Comparison of ENCODE assay signal across 8 cellular contexts in the genomic region with DNA sequence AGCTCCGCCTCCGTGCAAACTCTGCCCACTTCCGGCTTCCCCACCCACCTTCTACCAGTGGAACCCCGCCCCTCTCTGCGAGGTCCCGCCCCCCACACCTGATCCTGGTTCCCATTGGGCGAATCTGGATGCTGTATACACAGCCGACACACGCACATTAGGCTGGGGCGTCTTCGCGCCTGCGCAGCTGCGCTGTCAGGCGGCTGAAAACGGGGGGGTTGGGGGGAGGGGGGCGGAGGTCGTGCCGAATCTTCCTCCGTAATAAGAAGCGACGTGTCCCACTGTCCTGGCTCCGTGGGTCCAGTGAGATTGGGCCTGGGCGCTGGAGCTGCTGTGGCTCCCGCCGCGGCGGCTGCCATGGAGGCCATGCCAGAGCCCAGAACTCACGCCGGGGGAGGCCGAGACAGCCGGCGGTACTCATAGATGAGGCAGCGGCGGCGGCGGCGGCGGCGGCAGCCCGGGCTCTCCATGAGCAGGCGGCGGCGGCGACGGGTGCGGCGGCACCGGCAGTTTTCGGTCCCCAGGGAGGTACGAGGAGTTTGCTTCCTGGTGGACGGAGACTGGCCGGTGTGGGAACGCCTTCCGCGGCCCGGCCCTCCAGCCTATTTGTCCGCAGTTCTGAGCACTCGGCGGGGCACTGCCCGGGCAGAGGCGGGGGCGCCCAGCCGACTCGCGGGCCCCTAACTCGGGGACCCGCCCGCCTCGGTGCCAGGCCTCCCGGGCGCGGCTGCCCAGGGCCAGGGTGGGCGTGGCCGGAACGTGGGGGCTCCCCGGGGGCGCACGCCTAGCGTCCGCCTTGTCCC.
A peak's percentile ranks its signal among the peaks of the same experiment; 100 is the strongest.
DNase-seq lines count a peak whose midpoint lies in the region; ATAC-seq and TF ChIP-seq lines count a peak whose summit lies in the region.

No MANE protein-coding gene starts in this region.

- intact Hi-C loops in Calu3 (cut with micrococcal nuclease; ENCODE audit: unreplicated experiment): no loop called here

- H3K27ac Mint-ChIP-seq in Calu3 (ENCODE audit: unreplicated experiment): peak overlapping the region; percentile 89
- H3K27ac Mint-ChIP-seq in endodermal cell: peak overlapping the region; percentile 91

- peak; percentile 89 for DNase-seq in Calu3
- peak; percentile 82 for DNase-seq in NT2/D1 (ENCODE audit: low read depth, low spot score)
- peak; percentile 98 for DNase-seq in activated CD8-positive, alpha-beta memory T cell treated with anti-CD3 and anti-CD28 coated beads, Interleukin-2, amount 50 U/mL, for 24 hours (ENCODE audit: extremely low read depth)
- peak; percentile 99 for DNase-seq in endodermal cell
- DNase-seq in stimulated activated CD8-positive, alpha-beta memory T cell treated with anti-CD3 and anti-CD28 coated beads, Interleukin-15, amount 100 ng/mL, for 24 hours (ENCODE audit: low read depth): peak; percentile 91

- WGBS in endodermal cell (ENCODE audit: insufficient coverage in 1 of 2, insufficient read length in 1 of 2), 2 experiments: 0% methylated on average over 15 to 81 of the region's 81 CpGs
- 1% methylated on average over 64 to 75 of the region's 81 CpGs for WGBS in mesodermal cell (ENCODE audit: insufficient coverage in 2 of 2), 2 experiments

- peak overlapping the region; percentile 66 for H3K9ac ChIP-seq in HUES48 (ENCODE audit: low read depth, low read length)
- H3K9ac ChIP-seq in NT2/D1 (ENCODE audit: insufficient read length, low read depth): peak overlapping the region; percentile 76
- H3K9ac ChIP-seq in endodermal cell (ENCODE audit: extremely low read depth, low read length, poor library complexity, severe bottlenecking): peak overlapping the region; percentile 67

- H3K4me3 Mint-ChIP-seq in Calu3 (ENCODE audit: low read depth, unreplicated experiment) (peak overlapping the region; percentile 94), endodermal cell (peak overlapping the region; percentile 70)

- H3K36me3 Mint-ChIP-seq in Calu3 (ENCODE audit: insufficient read depth, unreplicated experiment): peaks cover 18% of the 10 kb centered on the region
- H3K36me3 Mint-ChIP-seq in endodermal cell (ENCODE audit: low read depth): no peaks in the 10 kb centered on the region

- no peaks in the 10 kb centered on the region for H3K27me3 Mint-ChIP-seq in Calu3 (ENCODE audit: unreplicated experiment)
- no peaks in the 10 kb centered on the region for H3K27me3 Mint-ChIP-seq in endodermal cell (ENCODE audit: insufficient read depth)

- CTCF ChIA-PET in Calu3 (lab: Charles Lee): interaction anchor here (0.7 to 1.0 kb wide), 4 partner anchors 13 to 261 kb away, joined by 3 to 5 read pairs (median 4); no protein-coding TSS in a partner anchor

- H3K9me3 ChIP-seq in HUES48 (ENCODE audit: control insufficient read depth, insufficient read depth, low read length): peaks cover 6% of the 10 kb centered on the region; the same call in 1 of the 2 replicates
- peaks cover 8% of the 10 kb centered on the region for H3K9me3 ChIP-seq in NT2/D1 (ENCODE audit: insufficient read depth, low read length)
- H3K9me3 ChIP-seq in endodermal cell (ENCODE audit: control insufficient read depth, low read length): peaks cover 7% of the 10 kb centered on the region
- H3K9me3 ChIP-seq in mesodermal cell (ENCODE audit: control insufficient read depth, low read length): peaks cover 12% of the 10 kb centered on the region

- no TSS peak for BruUV-seq in Calu3 (replicated peaks; lab: Mats Ljungman, UMichigan)

- H3K4me1 ChIP-seq in HUES48 (ENCODE audit: control insufficient read depth, insufficient read depth, low read length) (peaks cover 9% of the 10 kb centered on the region; the same call in 1 of the 2 replicates), NT2/D1 (ENCODE audit: insufficient read depth, insufficient read length) (no peaks in the 10 kb centered on the region), endodermal cell (ENCODE audit: control insufficient read depth, insufficient read depth, low read length) (peaks cover 3% of the 10 kb centered on the region), mesodermal cell (ENCODE audit: control insufficient read depth, insufficient read depth, low read length, poor library complexity, severe bottlenecking) (no peaks in the 10 kb centered on the region)

- TF ChIP-seq CTCF in Calu3 (IDR thresholded peaks at IDR 0.05; ENCODE audit: unreplicated experiment) (no peak), endodermal cell (conservative IDR thresholded peaks at IDR 0.05) (no peak)

- H3K4me3 ChIP-seq in HUES48 (ENCODE audit: low read depth, low read length) (peak overlapping the region; percentile 76), NT2/D1 (ENCODE audit: insufficient read length, low read depth) (peak overlapping the region; percentile 60), endodermal cell (ENCODE audit: low read length) (peak overlapping the region; percentile 89), mesodermal cell (ENCODE audit: extremely low read depth, insufficient read depth, low read length, poor library complexity, severe bottlenecking) (peak overlapping the region; percentile 84)

- ATAC-seq in GM21423 (IDR thresholded peaks at IDR 0.05; ENCODE audit: unreplicated experiment): peak; percentile 92

- H3K36me3 ChIP-seq in HUES48 (ENCODE audit: control insufficient read depth, insufficient read depth, low read length): no peaks in the 10 kb centered on the region
- H3K36me3 ChIP-seq in NT2/D1 (ENCODE audit: insufficient read depth, insufficient read length, low read length): no peaks in the 10 kb centered on the region
- no peaks in the 10 kb centered on the region for H3K36me3 ChIP-seq in endodermal cell (ENCODE audit: control insufficient read depth, insufficient read depth, low read length)
- no peaks in the 10 kb centered on the region for H3K36me3 ChIP-seq in mesodermal cell (ENCODE audit: control insufficient read depth, insufficient read depth, low read length)

- H3K9me3 Mint-ChIP-seq in Calu3 (ENCODE audit: low read depth, unreplicated experiment) (no peaks in the 10 kb centered on the region), endodermal cell (peaks cover 10% of the 10 kb centered on the region)

- H3K4me1 Mint-ChIP-seq in Calu3 (ENCODE audit: low read depth, unreplicated experiment) (peaks cover 11% of the 10 kb centered on the region), endodermal cell (peaks cover 7% of the 10 kb centered on the region)

- H3K27me3 ChIP-seq in HUES48 (ENCODE audit: control insufficient read depth, insufficient read depth, low read length) (no peaks in the 10 kb centered on the region), NT2/D1 (ENCODE audit: insufficient read depth, insufficient read length) (no peaks in the 10 kb centered on the region), endodermal cell (ENCODE audit: control insufficient read depth, insufficient read depth, low read length, poor library complexity, severe bottlenecking) (no peaks in the 10 kb centered on the region)

- H3K27ac ChIP-seq in HUES48 (ENCODE audit: low read depth, low read length) (peak overlapping the region; percentile 94), endodermal cell (ENCODE audit: low read depth, low read length) (peak overlapping the region; percentile 87), mesodermal cell (ENCODE audit: low read depth, low read length, severe bottlenecking) (peak overlapping the region; percentile 94)

Comparison
In these comparisons a context has a peak if more than half of its experiments do, and no peak if none do; other contexts are left out.
1. Peak in every context shown above with its lines: DNase-seq, ATAC-seq, H3K4me3 ChIP-seq and H3K27ac ChIP-seq.